In genomic region chr1:56286956-56287355, GRCh38 we compare ENCODE assay signal across 1 cellular context.
TF ChIP-seq lines count a peak whose summit lies in the region.

No MANE protein-coding gene starts in this region.

TF ChIP-seq in IMR-90, 13 proteins besides CTCF, POLR2A, EP300 and RAD21 (continued from another document):
- peak; percentile 16; the same call in 1 of the 2 replicates for TF ChIP-seq CEBPB (IDR thresholded peaks at IDR 0.05; ENCODE audit: low read depth, low read length)
